ENCODE assay signal across 9 cellular contexts in the genomic region with DNA sequence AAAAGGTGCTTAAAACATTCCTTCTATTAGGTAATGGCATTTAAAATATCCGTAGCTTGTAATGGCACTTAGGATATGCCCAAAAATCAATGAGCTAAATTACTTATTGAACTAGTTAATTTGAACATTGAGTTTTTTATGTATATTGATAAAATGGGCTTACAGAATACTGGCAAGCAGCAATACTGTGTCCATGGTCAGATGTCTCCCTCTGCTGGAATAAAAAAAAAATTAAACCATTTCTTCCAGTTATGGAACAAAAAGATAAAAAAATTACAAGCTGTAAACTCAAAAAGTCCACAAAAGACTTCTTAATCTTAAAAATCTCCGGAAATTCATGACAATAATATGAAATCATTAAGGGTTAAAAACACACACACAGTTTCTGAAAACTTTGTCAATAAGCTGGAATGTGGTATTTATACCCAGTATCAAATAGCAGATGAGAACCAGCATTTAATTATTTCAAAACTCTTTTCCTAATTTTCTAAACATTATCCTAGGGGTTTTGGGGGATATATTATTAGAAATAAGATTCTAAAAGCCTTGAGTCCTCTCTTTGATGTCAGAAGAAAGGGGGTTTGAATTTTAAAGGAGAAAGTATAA. TPM values are rescaled to one million over a fixed set of nuclear protein-coding genes. Genes with fewer than 3 reads are reported as not detected.
DNase-seq lines count a peak whose midpoint lies in the region; ATAC-seq and TF ChIP-seq lines count a peak whose summit lies in the region.
"Had no signal": no experiment of that assay in that cellular context is flagged by ENCODE, and none has a peak within 500 bp of the region (broad histone marks: within the 10 kb centered on the region; RNA-seq: fewer than 3 reads in every experiment).

No MANE protein-coding gene starts in this region.

- no peak for ATAC-seq in activated CD8-positive, alpha-beta memory T cell treated with anti-CD3 and anti-CD28 coated beads, Interleukin-2, amount 10 ng/mL, durations not matched to agents 7 days and 5 days
- ATAC-seq in GM18861 (IDR thresholded peaks at IDR 0.05; ENCODE audit: unreplicated experiment): no peak

- H3K4me2 ChIP-seq in neural cell (ENCODE audit: low read length): no peak overlapping the region

- in situ Hi-C loops in astrocyte of the spinal cord (cut with HindIII; ENCODE audit: low sequenced_read_pairs): no loop called here

- no peak overlapping the region for H3K27ac Mint-ChIP-seq in activated CD8-positive, alpha-beta memory T cell treated with anti-CD3 and anti-CD28 coated beads, Interleukin-2, amount 10 ng/mL, durations not matched to agents 7 days and 5 days

- peaks cover 4% of the 10 kb centered on the region for H3K79me2 ChIP-seq in neural cell (replicated peaks; ENCODE audit: insufficient read depth, low read length)

- H3K36me3 ChIP-seq in neural cell (ENCODE audit: insufficient read depth, low read length): no peaks in the 10 kb centered on the region

- H3K27me3 ChIP-seq in neural cell (ENCODE audit: insufficient read depth, low read depth, low read length): no peaks in the 10 kb centered on the region

- no peaks in the 10 kb centered on the region for H3F3A ChIP-seq in neural cell (ENCODE audit: insufficient read depth, low read length, poor library complexity, severe bottlenecking)

- TF ChIP-seq EP300 in neural cell (conservative IDR thresholded peaks at IDR 0.05; ENCODE audit: poor library complexity, severe bottlenecking): no peak

- no peaks in the 10 kb centered on the region for H4K20me1 ChIP-seq in neural cell (ENCODE audit: insufficient read depth)

- no peak overlapping the region for H3K4me3 Mint-ChIP-seq in activated CD8-positive, alpha-beta memory T cell treated with anti-CD3 and anti-CD28 coated beads, Interleukin-2, amount 10 ng/mL, durations not matched to agents 7 days and 5 days

- DNase-seq in EL: peak; percentile 15
- DNase-seq in astrocyte of the spinal cord (ENCODE audit: low read depth, low spot score): peak; percentile 38
- DNase-seq in activated CD8-positive, alpha-beta memory T cell treated with anti-CD3 and anti-CD28 coated beads, Interleukin-2, amount 10 ng/mL, durations not matched to agents 7 days and 5 days: no peak
- DNase-seq in D341Med (ENCODE audit: low spot score): no peak
- DNase-seq in NCI-H526 treated with DMSO at 0.1 percent for 48 hours (lab: John Stamatoyannopoulos, UW): no peak

- no peaks in the 10 kb centered on the region for H3K9me3 ChIP-seq in neural cell (ENCODE audit: low read length)

- TF ChIP-seq RAD21 in neural cell (conservative IDR thresholded peaks at IDR 0.05): peak; percentile 95

- peak overlapping the region; percentile 31 for H3K27ac ChIP-seq in neural cell (ENCODE audit: low read length)
- H3K27ac ChIP-seq: epithelial cell of prostate had no signal

- no peaks in the 10 kb centered on the region for H3K9me2 ChIP-seq in neural cell (ENCODE audit: insufficient read depth, low read length)

- TF ChIP-seq CTCF in LNCAP (IDR thresholded peaks at IDR 0.05): peak; percentile 72
- TF ChIP-seq CTCF in astrocyte of the spinal cord (IDR thresholded peaks at IDR 0.05; ENCODE audit: low read depth, low read length): peak; percentile 47
- peak; percentile 87 for TF ChIP-seq CTCF in neural cell (IDR thresholded peaks at IDR 0.05; ENCODE audit: poor library complexity, severe bottlenecking)

- no peak overlapping the region for H3K9ac ChIP-seq in neural cell (ENCODE audit: low read length)

- peaks cover 28% of the 10 kb centered on the region for H3K27me3 Mint-ChIP-seq in activated CD8-positive, alpha-beta memory T cell treated with anti-CD3 and anti-CD28 coated beads, Interleukin-2, amount 10 ng/mL, durations not matched to agents 7 days and 5 days

- peaks cover 2% of the 10 kb centered on the region for H3K4me1 Mint-ChIP-seq in activated CD8-positive, alpha-beta memory T cell treated with anti-CD3 and anti-CD28 coated beads, Interleukin-2, amount 10 ng/mL, durations not matched to agents 7 days and 5 days

- H3K36me3 Mint-ChIP-seq in activated CD8-positive, alpha-beta memory T cell treated with anti-CD3 and anti-CD28 coated beads, Interleukin-2, amount 10 ng/mL, durations not matched to agents 7 days and 5 days: no peaks in the 10 kb centered on the region

- CTCF ChIA-PET in activated CD8-positive, alpha-beta memory T cell treated with anti-CD3 and anti-CD28 coated beads, Interleukin-2, amount 10 ng/mL, durations not matched to agents 7 days and 5 days (lab: Charles Lee): interaction anchor here (0.6 to 1.1 kb wide), 3 partner anchors 8 to 16 kb away, joined by 3 read pairs; no protein-coding TSS in a partner anchor

- no peak overlapping the region for H3K4me3 ChIP-seq in astrocyte of the spinal cord (ENCODE audit: low read depth, low read length)
- no peak overlapping the region for H3K4me3 ChIP-seq in neural cell (ENCODE audit: low read length)

- no peak overlapping the region for H2AFZ ChIP-seq in neural cell (ENCODE audit: low read depth, low read length)

- peaks cover 2% of the 10 kb centered on the region for H3K9me3 Mint-ChIP-seq in activated CD8-positive, alpha-beta memory T cell treated with anti-CD3 and anti-CD28 coated beads, Interleukin-2, amount 10 ng/mL, durations not matched to agents 7 days and 5 days (ENCODE audit: low read depth)

TF ChIP-seq in neural cell, 6 proteins besides CTCF, POLR2A, EP300 and RAD21:
- TF ChIP-seq SMC3 (conservative IDR thresholded peaks at IDR 0.05; ENCODE audit: poor library complexity): peak; percentile 85
- TF ChIP-seq POLR2AphosphoS5 (IDR thresholded peaks at IDR 0.05): no peak

RNA-seq across cellular contexts. Expression of a gene that starts 21.5 kb away (rescaled TPM):
- polyA plus RNA-seq in neural cell: 89.1 and 112 TPM in 2 replicates
- 59.2 and 73.2 TPM in 2 replicates for polyA minus RNA-seq in neural cell
- total RNA-seq in activated CD8-positive, alpha-beta memory T cell treated with anti-CD3 and anti-CD28 coated beads, Interleukin-2, amount 10 ng/mL, durations not matched to agents 7 days and 5 days: 100 to 1,000 TPM in 1 of 2 experiments, 10 to 100 TPM in 1; 91.6 to 110 TPM

Comparison
In these comparisons a context has a peak if more than half of its experiments do, and no peak if none do; other contexts are left out.
1. DNase-seq: peak in EL (single experiment) and astrocyte of the spinal cord (single experiment); none in activated CD8-positive, alpha-beta memory T cell treated with anti-CD3 and anti-CD28 coated beads, Interleukin-2, amount 10 ng/mL, durations not matched to agents 7 days and 5 days (single experiment), D341Med (single experiment) and NCI-H526 treated with DMSO at 0.1 percent for 48 hours (single experiment).
2. Peak in every context shown above with its lines, with median percentiles within 50 percentile points of each other: CTCF ChIP-seq.